In the genomic region with DNA sequence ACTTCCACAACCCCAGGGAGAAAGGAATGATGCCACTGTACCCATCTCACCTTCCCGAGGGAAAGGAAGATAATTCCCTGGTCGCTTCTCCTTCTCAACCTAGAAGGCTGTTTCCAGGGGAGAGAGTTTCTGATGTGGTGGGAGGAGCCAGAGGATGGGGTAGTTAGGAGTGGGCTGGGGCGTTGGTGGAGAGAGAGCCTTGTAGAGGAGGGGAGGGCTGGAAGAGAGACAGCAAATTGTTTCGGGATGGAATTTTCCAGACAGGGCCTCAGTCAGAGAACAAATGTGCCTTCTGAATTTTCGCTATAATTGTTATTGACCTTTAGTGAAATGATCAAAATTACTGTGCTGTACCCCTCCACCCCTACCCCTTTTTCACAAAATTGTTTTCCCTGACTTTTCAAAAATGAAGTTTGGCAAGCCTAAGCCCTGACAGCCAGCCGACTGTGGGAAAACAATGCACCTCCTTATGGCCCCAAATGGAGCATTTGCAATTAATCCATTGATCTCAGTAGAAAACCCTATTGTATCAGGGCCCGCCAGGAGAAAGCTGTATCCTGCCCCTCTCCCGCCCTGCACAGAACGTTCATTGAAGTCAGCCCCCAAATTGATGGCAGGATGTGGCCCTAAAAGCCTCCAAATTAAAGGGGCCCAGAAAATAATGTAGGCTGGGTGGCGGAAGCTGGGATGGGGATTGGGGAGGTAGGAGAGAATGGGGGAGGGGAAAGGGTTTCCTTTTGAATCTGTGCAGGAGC, we compare ENCODE assay signal across 31 cellular contexts.
"Had no signal": no experiment of that assay in that cellular context is flagged by ENCODE, and none has a peak within 500 bp of the region (broad histone marks: within the 10 kb centered on the region; RNA-seq: fewer than 3 reads in every experiment).

No MANE protein-coding gene starts in this region.

- ATAC-seq: activated CD4-positive, alpha-beta T cell treated with anti-CD3 and anti-CD28 coated beads for 36 hours; activated T-helper 17 cell treated with anti-CD3 and anti-CD28 coated beads, Interleukin-2, amount 50 U/mL, for 72 hours; effector memory CD8-positive, alpha-beta T cell; gastrocnemius medialis; heart left ventricle; left lung; natural killer cell; sciatic nerve; stimulated activated memory B cell treated with anti-CD40 and anti-IgM and Interleukin-4, amounts not matched to agents 10 μg/mL and 1 μg/mL and 100 μg/mL, for 72 hours had no signal

- H3K27ac ChIP-seq: adrenal gland, ascending aorta, brain microvascular endothelial cell, esophagus squamous epithelium, gastrocnemius medialis, heart left ventricle, left lung, parathyroid adenoma, thoracic aorta had no signal

- H3K9me3 Mint-ChIP-seq: activated T-cell treated with anti-CD3 and anti-CD28 coated beads, Interleukin-2, amount 50 U/mL, for 24 hours; activated T-helper 17 cell treated with anti-CD3 and anti-CD28 coated beads, Interleukin-2, amount 50 U/mL, for 72 hours; effector memory CD8-positive, alpha-beta T cell; immature natural killer cell; natural killer cell; stimulated activated memory B cell treated with anti-CD40 and anti-IgM and Interleukin-4, amounts not matched to agents 10 μg/mL and 1 μg/mL and 100 μg/mL, for 72 hours; type B pancreatic cell had no signal

- H3K27me3 ChIP-seq: adrenal gland, ascending aorta, brain microvascular endothelial cell, esophagus squamous epithelium, gastrocnemius medialis, heart left ventricle, left lung had no signal

- H3K9ac ChIP-seq: parathyroid adenoma had no signal

- H3K79me2 ChIP-seq: parathyroid adenoma had no signal

- H2AFZ ChIP-seq: parathyroid adenoma had no signal

- H3K36me3 ChIP-seq: adrenal gland, ascending aorta, brain microvascular endothelial cell, esophagus squamous epithelium, gastrocnemius medialis, heart left ventricle, left lung, thoracic aorta had no signal

- H3K36me3 Mint-ChIP-seq: activated naive CD8-positive, alpha-beta T cell; natural killer cell; stimulated activated memory B cell treated with anti-CD40 and anti-IgM and Interleukin-4, amounts not matched to agents 10 μg/mL and 1 μg/mL and 100 μg/mL, for 72 hours; type B pancreatic cell had no signal

- H3K4me2 ChIP-seq: smooth muscle cell had no signal

- H3K4me3 ChIP-seq: adrenal gland, ascending aorta, esophagus squamous epithelium, gastrocnemius medialis, heart left ventricle, left lung, lung, smooth muscle cell, thoracic aorta had no signal

- DNase-seq: activated CD4-positive, alpha-beta T cell treated with anti-CD3 and anti-CD28 coated beads for 36 hours; activated CD4-positive, alpha-beta T cell treated with anti-CD3 and anti-CD28 coated beads, Interleukin-2, amount 50 U/mL, for 4 hours; activated CD8-positive, alpha-beta memory T cell treated with anti-CD3 and anti-CD28 coated beads for 24 hours; activated CD8-positive, alpha-beta memory T cell treated with anti-CD3 and anti-CD28 coated beads, Interleukin-2, amount 50 U/mL, for 4 hours; activated naive CD4-positive, alpha-beta T cell; activated T-cell treated with anti-CD3 and anti-CD28 coated beads, Interleukin-2, amount 50 U/mL, for 24 hours; adrenal gland; brain microvascular endothelial cell; central memory CD4-positive, alpha-beta T cell; effector memory CD8-positive, alpha-beta T cell; esophagus squamous epithelium; gastrocnemius medialis; heart left ventricle; immature natural killer cell; kidney glomerular epithelial cell; left lung; midbrain; natural killer cell; stimulated activated CD4-positive, alpha-beta T cell treated with anti-CD3 and anti-CD28 coated beads, Interleukin-15, amount 100 ng/mL, for 24 hours; T-helper 1 cell; T-helper 9 cell had no signal

- H3K4me1 ChIP-seq: gastrocnemius medialis had no signal

- H3K27me3 Mint-ChIP-seq: activated CD4-positive, alpha-beta T cell treated with anti-CD3 and anti-CD28 coated beads for 36 hours; activated naive CD8-positive, alpha-beta T cell; activated T-cell treated with anti-CD3 and anti-CD28 coated beads, Interleukin-2, amount 50 U/mL, for 24 hours; stimulated activated memory B cell treated with anti-CD40 and anti-IgM and Interleukin-4, amounts not matched to agents 10 μg/mL and 1 μg/mL and 100 μg/mL, for 72 hours; type B pancreatic cell had no signal

- H3K9me3 ChIP-seq: adrenal gland, ascending aorta, esophagus squamous epithelium, gastrocnemius medialis, heart left ventricle, left lung, thoracic aorta had no signal

- H3K4me3 Mint-ChIP-seq: activated CD4-positive, alpha-beta T cell treated with anti-CD3 and anti-CD28 coated beads for 36 hours; activated naive CD8-positive, alpha-beta T cell; activated T-cell treated with anti-CD3 and anti-CD28 coated beads, Interleukin-2, amount 50 U/mL, for 24 hours; activated T-helper 17 cell treated with anti-CD3 and anti-CD28 coated beads, Interleukin-2, amount 50 U/mL, for 72 hours; effector memory CD8-positive, alpha-beta T cell; immature natural killer cell; natural killer cell; stimulated activated memory B cell treated with anti-CD40 and anti-IgM and Interleukin-4, amounts not matched to agents 10 μg/mL and 1 μg/mL and 100 μg/mL, for 72 hours; type B pancreatic cell had no signal

- H3K27ac Mint-ChIP-seq: activated CD4-positive, alpha-beta T cell treated with anti-CD3 and anti-CD28 coated beads for 36 hours; activated naive CD8-positive, alpha-beta T cell; activated T-cell treated with anti-CD3 and anti-CD28 coated beads, Interleukin-2, amount 50 U/mL, for 24 hours; activated T-helper 17 cell treated with anti-CD3 and anti-CD28 coated beads, Interleukin-2, amount 50 U/mL, for 72 hours; effector memory CD8-positive, alpha-beta T cell; natural killer cell; stimulated activated memory B cell treated with anti-CD40 and anti-IgM and Interleukin-4, amounts not matched to agents 10 μg/mL and 1 μg/mL and 100 μg/mL, for 72 hours; type B pancreatic cell had no signal
